Comparison of ENCODE assay signal across 8 cellular contexts in the genomic region with DNA sequence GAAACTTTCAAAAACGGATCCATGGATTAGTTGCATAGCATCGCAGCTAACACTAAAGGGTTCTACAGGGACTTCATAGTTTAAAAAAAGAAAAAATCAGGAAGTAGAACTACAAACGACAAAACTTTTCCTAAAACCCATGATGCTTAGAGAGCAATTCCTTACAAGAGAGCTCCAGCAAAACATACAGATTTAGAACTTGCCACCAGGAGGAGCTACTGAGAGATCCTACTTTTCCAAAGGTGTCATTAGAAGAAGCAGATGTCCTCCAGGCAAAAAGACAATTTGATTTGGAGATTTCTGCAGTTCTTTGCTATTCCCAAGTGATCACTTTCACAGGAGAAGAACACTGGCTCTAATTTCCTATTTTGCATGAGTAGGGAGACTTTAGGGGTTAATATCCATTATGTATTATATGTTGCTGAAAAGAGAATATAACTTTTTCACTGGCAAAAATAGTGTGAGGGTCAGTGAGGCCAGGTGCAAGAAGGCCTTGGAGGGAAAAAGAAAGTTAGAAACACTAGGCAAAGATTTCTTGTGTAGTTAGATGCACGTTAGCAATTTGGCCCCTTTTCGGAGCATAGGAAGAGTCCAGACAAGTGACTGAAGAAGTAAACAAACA.
DNase-seq lines count a peak whose midpoint lies in the region; ATAC-seq, FAIRE-seq and TF ChIP-seq lines count a peak whose summit lies in the region.

No MANE protein-coding gene starts in this region.

- ATAC-seq in A549 = peak in 1 of 2 experiments; percentile 80; a peak in 3 of 6 replicates
- peak; percentile 51 for ATAC-seq in foreskin keratinocyte
- ATAC-seq in HG03280 (IDR thresholded peaks at IDR 0.05; ENCODE audit: unreplicated experiment) = no peak

- no peak for TF ChIP-seq POLR2A in A549 (IDR thresholded peaks at IDR 0.05; ENCODE audit: low read length)
- no peak for TF ChIP-seq POLR2A in spleen (IDR thresholded peaks at IDR 0.05)

- H3K9me3 ChIP-seq in A549 (no peaks in the 10 kb centered on the region), DOHH2 (ENCODE audit: control insufficient read depth, insufficient read depth, low read length) (no peaks in the 10 kb centered on the region), SK-N-MC (ENCODE audit: low read depth, low read length) (no peaks in the 10 kb centered on the region), spleen (no peaks in the 10 kb centered on the region)

- TF ChIP-seq RAD21 in A549 (conservative IDR thresholded peaks at IDR 0.05 in 1 of 2, IDR thresholded peaks at IDR 0.05 in 1 of 2) = peak; percentile 48 to 56; a peak in 4 of 5 replicates

- no peaks in the 10 kb centered on the region for H4K20me1 ChIP-seq in DOHH2 (ENCODE audit: control insufficient read depth, insufficient read depth, low read depth, low read length)

- POLR2A ChIA-PET in A549 (lab: Yijun Ruan, JAX) = no interaction called here

- CTCF ChIA-PET in A549 (lab: Yijun Ruan, JAX) = interaction anchor here (0.7 to 1.7 kb wide), 9 partner anchors 8 to 402 kb away, joined by 3 to 11 read pairs (median 4); no protein-coding TSS in a partner anchor

- H3K27me3 ChIP-seq in DOHH2 (ENCODE audit: control insufficient read depth, low read length) (no peaks in the 10 kb centered on the region), foreskin keratinocyte (no peaks in the 10 kb centered on the region), spleen (replicated peaks in 1 of 7) (no peaks in the 10 kb centered on the region)

- H3K9me2 ChIP-seq in DOHH2 (replicated peaks; ENCODE audit: control insufficient read depth, low read length) = no peaks in the 10 kb centered on the region; the same call in 1 of the 2 replicates

- DNase-seq in A549 (ENCODE audit: low read depth in 1 of 2, low spot score in 1 of 2) (peak; percentile 5 to 73), LNCaP clone FGC (ENCODE audit: low read depth) (peak; percentile 23), SK-N-MC (ENCODE audit: low read depth, low spot score) (peak; percentile 35), foreskin keratinocyte (peak; percentile 5 to 56), spleen (no peak), cerebellum (ENCODE audit: low spot score) (no peak)

- TF ChIP-seq CTCF in A549 (IDR thresholded peaks at IDR 0.05) = peak; percentile 74
- peak; percentile 66 for TF ChIP-seq CTCF in DOHH2 (IDR thresholded peaks at IDR 0.05; ENCODE audit: low read depth, low read length, poor library complexity, severe bottlenecking)
- TF ChIP-seq CTCF in LNCaP clone FGC (IDR thresholded peaks at IDR 0.05; ENCODE audit: control insufficient read depth, extremely low read depth, insufficient read depth) = peak; percentile 61
- TF ChIP-seq CTCF in foreskin keratinocyte (conservative IDR thresholded peaks at IDR 0.05) = peak; percentile 79
- peak in 8 of 11 experiments; percentile 10 to 64 (median 48) for TF ChIP-seq CTCF in spleen (IDR thresholded peaks at IDR 0.05 in 8 of 11, conservative IDR thresholded peaks at IDR 0.05 in 3 of 11)

- WGBS in A549 (ENCODE audit: missing lambda C conversion rate) = 10% methylated on average over 5 of the region's 5 CpGs
- WGBS in spleen, 5 donors = 43 to 50% (median 44%) methylated on average over 5 of the region's 5 CpGs

- H3K4me3 ChIP-seq in A549 = no peak overlapping the region
- H3K4me3 ChIP-seq in DOHH2 (ENCODE audit: low read length) = no peak overlapping the region
- no peak overlapping the region for H3K4me3 ChIP-seq in LNCaP clone FGC (ENCODE audit: low read depth, low read length)
- H3K4me3 ChIP-seq in SK-N-MC = no peak overlapping the region
- H3K4me3 ChIP-seq in spleen = no peak overlapping the region

- intact Hi-C loops in spleen (cut with DNase I; ENCODE audit: low total_unique reads) = loop anchor here (10.0 kb wide), 1 partner anchor 282 kb away; no protein-coding TSS in a partner anchor

- peak; percentile 89 for FAIRE-seq in A549 (lab: Jason Lieb, UNC)

- TF ChIP-seq EP300 in A549 (IDR thresholded peaks at IDR 0.05) = no peak

- H3K4me1 ChIP-seq in A549 (no peaks in the 10 kb centered on the region), DOHH2 (ENCODE audit: control insufficient read depth, low read length) (no peaks in the 10 kb centered on the region), foreskin keratinocyte (no peaks in the 10 kb centered on the region), spleen (no peaks in the 10 kb centered on the region)

- H3K4me2 ChIP-seq in A549 (no peak overlapping the region), DOHH2 (ENCODE audit: low read length) (no peak overlapping the region)

- H3K27ac ChIP-seq in A549 = no peak overlapping the region
- no peak overlapping the region for H3K27ac ChIP-seq in DOHH2 (ENCODE audit: low read depth, low read length)
- no peak overlapping the region for H3K27ac ChIP-seq in SK-N-MC
- H3K27ac ChIP-seq in foreskin keratinocyte = no peak overlapping the region
- no peak overlapping the region for H3K27ac ChIP-seq in spleen

- H3K9ac ChIP-seq in SK-N-MC (ENCODE audit: insufficient read length) = no peak overlapping the region

- no peaks in the 10 kb centered on the region for H3F3A ChIP-seq in DOHH2 (ENCODE audit: control insufficient read depth, insufficient read depth)

- H3K36me3 ChIP-seq in DOHH2 (ENCODE audit: control insufficient read depth, low read length) = no peaks in the 10 kb centered on the region
- H3K36me3 ChIP-seq in SK-N-MC (ENCODE audit: insufficient read depth, low read length) = no peaks in the 10 kb centered on the region
- H3K36me3 ChIP-seq in spleen = no peaks in the 10 kb centered on the region

- no peaks in the 10 kb centered on the region for H3K79me2 ChIP-seq in DOHH2 (ENCODE audit: control insufficient read depth, low read length)

TF ChIP-seq in A549, 52 proteins besides CTCF, POLR2A, EP300 and RAD21:
- TF ChIP-seq HOXA7 (CRISPR knock-in tag; IDR thresholded peaks at IDR 0.05) = no peak
- TF ChIP-seq SMC3 (IDR thresholded peaks at IDR 0.05) = peak; percentile 77

Comparison
In these comparisons a context has a peak if more than half of its experiments do, and no peak if none do; other contexts are left out.
1. DNase-seq: peak in A549 (2 of 2), LNCaP clone FGC (single experiment), SK-N-MC (single experiment) and foreskin keratinocyte (2 of 2); none in spleen (single experiment) and cerebellum (single experiment).
2. Peak in every context shown above with its lines, with median percentiles within 50 percentile points of each other: CTCF ChIP-seq.